8 cellular contexts compared by ENCODE assay signal in genomic region chr7:5780801-5781496, GRCh38. TPM values are rescaled to one million over a fixed set of nuclear protein-coding genes. Genes with fewer than 3 reads are reported as not detected.
DNase-seq lines count a peak whose midpoint lies in the region; ATAC-seq, FAIRE-seq and TF ChIP-seq lines count a peak whose summit lies in the region.

No MANE protein-coding gene starts in this region.

- no peak for TF ChIP-seq CTCF in HFF-Myc (IDR thresholded peaks at IDR 0.05; ENCODE audit: low read depth, low read length, missing control alignments)

- DNase-seq in DMS153 treated with DMSO at 0.1 percent for 48 hours (lab: John Stamatoyannopoulos, UW; ENCODE audit: unreplicated experiment) (peak; percentile 11), DMS153 (lab: John Stamatoyannopoulos, UW) (no peak), HFF-Myc (ENCODE audit: extremely low read depth, low read depth) (no peak), NCI-H226 (peak; percentile 14), Right ventricle myocardium inferior (ENCODE audit: missing footprints) (peak; percentile 81), occipital lobe (lab: John Stamatoyannopoulos, UW) (peak; percentile 54), urothelium cell line (ENCODE audit: low spot score) (no peak)
- DNase-seq in activated naive CD4-positive, alpha-beta T cell treated with anti-CD3 and anti-CD28 coated beads for 36 hours = peak; percentile 57

- H3K27me3 Mint-ChIP-seq in activated naive CD4-positive, alpha-beta T cell treated with anti-CD3 and anti-CD28 coated beads for 36 hours (ENCODE audit: low read depth) = no peaks in the 10 kb centered on the region

- peaks cover 42% of the 10 kb centered on the region for H3K4me1 Mint-ChIP-seq in activated naive CD4-positive, alpha-beta T cell treated with anti-CD3 and anti-CD28 coated beads for 36 hours (ENCODE audit: low read depth)

- peak overlapping the region; percentile 78 for H3K27ac Mint-ChIP-seq in activated naive CD4-positive, alpha-beta T cell treated with anti-CD3 and anti-CD28 coated beads for 36 hours

- ATAC-seq in Right ventricle myocardium inferior = peak; percentile 69

- H3K4me3 ChIP-seq in HFF-Myc (replicated peaks; ENCODE audit: low read depth, low read length) = peak overlapping the region; percentile 71

- H3K9me3 Mint-ChIP-seq in activated naive CD4-positive, alpha-beta T cell treated with anti-CD3 and anti-CD28 coated beads for 36 hours = no peaks in the 10 kb centered on the region

- CTCF ChIA-PET in activated naive CD4-positive, alpha-beta T cell treated with anti-CD3 and anti-CD28 coated beads for 36 hours (lab: Charles Lee) = interaction anchor here (0.6 to 1.7 kb wide), 17 partner anchors 8 to 454 kb away, joined by 3 to 8 read pairs (median 4); no protein-coding TSS in a partner anchor

- H3K36me3 Mint-ChIP-seq in activated naive CD4-positive, alpha-beta T cell treated with anti-CD3 and anti-CD28 coated beads for 36 hours (ENCODE audit: low read depth) = peaks cover 7% of the 10 kb centered on the region

- peak; percentile 82 for FAIRE-seq in urothelium cell line (lab: Jason Lieb, UNC)

- intact Hi-C loops in activated naive CD4-positive, alpha-beta T cell treated with anti-CD3 and anti-CD28 coated beads for 36 hours (cut with micrococcal nuclease) = loop anchor here (1.0 to 2.0 kb wide), 5 partner anchors 43 to 286 kb away; no protein-coding TSS in a partner anchor
- intact Hi-C loops in Right ventricle myocardium inferior (cut with DNase I) = loop anchor here (5.0 kb wide), 1 partner anchor 576 kb away; no protein-coding TSS in a partner anchor

- peak overlapping the region; percentile 84 for H3K4me3 Mint-ChIP-seq in activated naive CD4-positive, alpha-beta T cell treated with anti-CD3 and anti-CD28 coated beads for 36 hours

RNA-seq across cellular contexts. Expression of gene RNF216, which starts 0.5 kb away (rescaled TPM):
- 10 to 100 TPM; 32.0 to 32.5 TPM for total RNA-seq in activated naive CD4-positive, alpha-beta T cell treated with anti-CD3 and anti-CD28 coated beads for 36 hours
- total RNA-seq in Right ventricle myocardium inferior = 26.0 TPM
- 34.8 TPM for total RNA-seq in occipital lobe

Comparison
In these comparisons a context has a peak if more than half of its experiments do, and no peak if none do; other contexts are left out.
1. DNase-seq: peak in DMS153 treated with DMSO at 0.1 percent for 48 hours (single experiment), NCI-H226 (single experiment), activated naive CD4-positive, alpha-beta T cell treated with anti-CD3 and anti-CD28 coated beads for 36 hours (single experiment), Right ventricle myocardium inferior (single experiment) and occipital lobe (single experiment); none in DMS153 (single experiment), HFF-Myc (single experiment) and urothelium cell line (single experiment).